ENCODE assay signal across 31 cellular contexts in the genomic region with DNA sequence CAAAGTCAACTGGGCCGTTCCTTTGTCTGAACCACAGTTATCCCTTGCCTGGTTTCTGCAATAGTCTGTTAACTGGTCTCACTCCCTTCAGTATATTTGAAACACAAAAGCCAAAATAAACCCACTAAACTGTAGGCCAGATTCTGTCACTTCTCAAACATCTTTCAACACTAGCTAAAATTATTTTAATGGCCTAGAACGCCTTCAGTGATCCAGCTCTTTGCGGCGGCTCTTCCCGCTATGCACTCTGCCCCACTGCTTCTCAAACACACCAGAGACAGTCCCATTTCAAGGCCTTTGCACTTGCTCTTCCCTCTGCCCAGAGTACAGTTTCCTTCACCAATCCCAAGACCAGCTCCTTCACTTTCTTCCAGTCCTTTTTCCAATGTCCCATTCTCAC. TPM values are rescaled to one million over a fixed set of nuclear protein-coding genes. Genes with fewer than 3 reads are reported as not detected.
DNase-seq lines count a peak whose midpoint lies in the region; ATAC-seq and TF ChIP-seq lines count a peak whose summit lies in the region.
"Had no signal": no experiment of that assay in that cellular context is flagged by ENCODE, and none has a peak within 500 bp of the region (broad histone marks: within the 10 kb centered on the region; RNA-seq: fewer than 3 reads in every experiment).

No MANE protein-coding gene starts in this region.

- TF ChIP-seq CTCF in natural killer cell (IDR thresholded peaks at IDR 0.05) (no peak), hepatocyte (IDR thresholded peaks at IDR 0.05; ENCODE audit: poor library complexity) (no peak)

- 99% methylated on average over 5 of the region's 5 CpGs for WGBS in hepatocyte (ENCODE audit: low lambda C conversion rate, missing lambda C conversion rate)

- no peak for DNase-seq in activated CD4-positive, alpha-beta memory T cell treated with anti-CD3 and anti-CD28 coated beads for 36 hours
- no peak for DNase-seq in activated CD4-positive, alpha-beta memory T cell treated with anti-CD3 and anti-CD28 coated beads, Interleukin-2, amount 10 ng/mL, durations not matched to agents 7 days and 5 days
- no peak for DNase-seq in CD4-positive, CD25-positive, alpha-beta regulatory T cell
- no peak for DNase-seq in activated T-helper 2 cell treated with anti-CD3 and anti-CD28 coated beads, Interferon-gamma antibody, Interleukin-2, Interleukin-4, amounts not matched to agents 10 μg/mL and 5 μg/mL and 100 μg/mL, durations not matched to agents 14 hours and 24 hours and 36 hours (ENCODE audit: low spot score)
- no peak for DNase-seq in natural killer cell
- no peak for DNase-seq in hepatocyte (ENCODE audit: low spot score)
- DNase-seq in NCI-H345 (lab: John Stamatoyannopoulos, UW): no peak
- DNase-seq: activated CD8-positive, alpha-beta memory T cell treated with anti-CD3 and anti-CD28 coated beads, Interleukin-2, amount 50 U/mL, for 48 hours; body of pancreas; Caco-2; DMS79; effector CD4-positive, alpha-beta T cell; erythroblast; GF-D8; GOT3; heart right ventricle; left colon; mesendoderm; MV-4-11; NCI-H1694; NCI-H2171; NCI-H524 treated with DMSO at 0.1 percent for 48 hours; Peyer's patch; SIG-M5; SW 1271 had no signal

- H4K20me1 ChIP-seq in hepatocyte (ENCODE audit: insufficient read depth, poor library complexity, severe bottlenecking): no peaks in the 10 kb centered on the region

- peaks cover 50% of the 10 kb centered on the region for H3K4me1 ChIP-seq in CD4-positive, CD25-positive, alpha-beta regulatory T cell (ENCODE audit: control insufficient read depth, insufficient read depth, low read length, poor library complexity, severe bottlenecking)
- no peaks in the 10 kb centered on the region for H3K4me1 ChIP-seq in hepatocyte (ENCODE audit: insufficient read depth)
- H3K4me1 ChIP-seq: body of pancreas, Caco-2 had no signal

- peaks cover 87% of the 10 kb centered on the region for H3K4me1 Mint-ChIP-seq in activated CD4-positive, alpha-beta memory T cell treated with anti-CD3 and anti-CD28 coated beads for 36 hours (ENCODE audit: low read depth)
- H3K4me1 Mint-ChIP-seq in activated CD4-positive, alpha-beta memory T cell treated with anti-CD3 and anti-CD28 coated beads, Interleukin-2, amount 10 ng/mL, durations not matched to agents 7 days and 5 days: peaks cover 87% of the 10 kb centered on the region
- peaks cover 51 to 93% (median 72%) of the 10 kb centered on the region in 4 donors for H3K4me1 Mint-ChIP-seq in CD4-positive, CD25-positive, alpha-beta regulatory T cell
- H3K4me1 Mint-ChIP-seq in activated T-helper 2 cell treated with anti-CD3 and anti-CD28 coated beads, Interferon-gamma antibody, Interleukin-2, Interleukin-4, amounts not matched to agents 10 μg/mL and 5 μg/mL and 100 μg/mL, durations not matched to agents 14 hours and 24 hours and 36 hours (ENCODE audit: low read depth): peaks cover 77% of the 10 kb centered on the region
- peaks cover 45 to 75% of the 10 kb centered on the region in 2 donors for H3K4me1 Mint-ChIP-seq in natural killer cell

- POLR2A ChIA-PET in activated CD4-positive, alpha-beta memory T cell treated with anti-CD3 and anti-CD28 coated beads for 36 hours (lab: Charles Lee): interaction anchor here (0.9 kb wide), 1 partner anchor 11 kb away, joined by 3 read pairs; no protein-coding TSS in a partner anchor
- POLR2A ChIA-PET in activated CD4-positive, alpha-beta memory T cell treated with anti-CD3 and anti-CD28 coated beads, Interleukin-2, amount 10 ng/mL, durations not matched to agents 7 days and 5 days (lab: Charles Lee): interaction anchor here (1.0 to 1.9 kb wide), 5 partner anchors 10 to 140 kb away, joined by 3 to 9 read pairs (median 5); no protein-coding TSS in a partner anchor

- peaks cover 18% of the 10 kb centered on the region for H3K9me3 Mint-ChIP-seq in activated CD4-positive, alpha-beta memory T cell treated with anti-CD3 and anti-CD28 coated beads for 36 hours
- peaks cover 32% of the 10 kb centered on the region for H3K9me3 Mint-ChIP-seq in activated CD4-positive, alpha-beta memory T cell treated with anti-CD3 and anti-CD28 coated beads, Interleukin-2, amount 10 ng/mL, durations not matched to agents 7 days and 5 days
- peaks cover 0 to 7% (median 3%) of the 10 kb centered on the region in 7 donors for H3K9me3 Mint-ChIP-seq in CD4-positive, CD25-positive, alpha-beta regulatory T cell
- peaks cover 46% of the 10 kb centered on the region for H3K9me3 Mint-ChIP-seq in activated T-helper 2 cell treated with anti-CD3 and anti-CD28 coated beads, Interferon-gamma antibody, Interleukin-2, Interleukin-4, amounts not matched to agents 10 μg/mL and 5 μg/mL and 100 μg/mL, durations not matched to agents 14 hours and 24 hours and 36 hours
- H3K9me3 Mint-ChIP-seq in natural killer cell: peaks cover 3 to 4% of the 10 kb centered on the region in 2 donors

- no peaks in the 10 kb centered on the region for H3K79me2 ChIP-seq in hepatocyte

- intact Hi-C loops in activated CD4-positive, alpha-beta memory T cell treated with anti-CD3 and anti-CD28 coated beads for 36 hours (cut with micrococcal nuclease): no loop called here
- intact Hi-C loops in activated T-helper 2 cell treated with anti-CD3 and anti-CD28 coated beads, Interferon-gamma antibody, Interleukin-2, Interleukin-4, amounts not matched to agents 10 μg/mL and 5 μg/mL and 100 μg/mL, durations not matched to agents 14 hours and 24 hours and 36 hours (cut with micrococcal nuclease): no loop called here
- intact Hi-C loops in natural killer cell (cut with micrococcal nuclease): loop anchor here (10.0 kb wide), 1 partner anchor 1198 kb away; no protein-coding TSS in a partner anchor

- H3K36me3 ChIP-seq in CD4-positive, CD25-positive, alpha-beta regulatory T cell (ENCODE audit: control insufficient read depth, insufficient read depth, low read length): peaks cover 11% of the 10 kb centered on the region
- H3K36me3 ChIP-seq in hepatocyte (replicated peaks; ENCODE audit: insufficient read depth, low read depth): no peaks in the 10 kb centered on the region
- H3K36me3 ChIP-seq: heart right ventricle, Peyer's patch had no signal

- H3K4me3 Mint-ChIP-seq in activated CD4-positive, alpha-beta memory T cell treated with anti-CD3 and anti-CD28 coated beads for 36 hours: peak overlapping the region; percentile 9
- no peak overlapping the region for H3K4me3 Mint-ChIP-seq in activated CD4-positive, alpha-beta memory T cell treated with anti-CD3 and anti-CD28 coated beads, Interleukin-2, amount 10 ng/mL, durations not matched to agents 7 days and 5 days
- H3K4me3 Mint-ChIP-seq in CD4-positive, CD25-positive, alpha-beta regulatory T cell: peak overlapping the region in 2 of 4 donors; percentile 3 to 31
- H3K4me3 Mint-ChIP-seq in activated T-helper 2 cell treated with anti-CD3 and anti-CD28 coated beads, Interferon-gamma antibody, Interleukin-2, Interleukin-4, amounts not matched to agents 10 μg/mL and 5 μg/mL and 100 μg/mL, durations not matched to agents 14 hours and 24 hours and 36 hours (ENCODE audit: low read depth): no peak overlapping the region
- peak overlapping the region; percentile 17 for H3K4me3 Mint-ChIP-seq in natural killer cell

- no peaks in the 10 kb centered on the region for H3K27me3 ChIP-seq in CD4-positive, CD25-positive, alpha-beta regulatory T cell (ENCODE audit: control insufficient read depth, insufficient read depth, low read length)
- H3K27me3 ChIP-seq in hepatocyte: no peaks in the 10 kb centered on the region
- H3K27me3 ChIP-seq: body of pancreas, heart right ventricle, Peyer's patch had no signal

- H3K27ac ChIP-seq in CD4-positive, CD25-positive, alpha-beta regulatory T cell (ENCODE audit: insufficient read depth, low read length, poor library complexity, severe bottlenecking): no peak overlapping the region
- no peak overlapping the region for H3K27ac ChIP-seq in hepatocyte
- H3K27ac ChIP-seq: A549, body of pancreas, heart right ventricle, KMS-11, Peyer's patch, skin epidermis had no signal

- ATAC-seq in CD4-positive, CD25-positive, alpha-beta regulatory T cell (ENCODE audit: low read depth in 2 of 2): no peak
- ATAC-seq in natural killer cell (no peak), HG02759 (IDR thresholded peaks at IDR 0.05; ENCODE audit: unreplicated experiment) (no peak)
- ATAC-seq: A549, body of pancreas, heart right ventricle, left colon had no signal

- no peaks in the 10 kb centered on the region for H3K9me2 ChIP-seq in hepatocyte (replicated peaks; ENCODE audit: insufficient read depth)

- peaks cover 48% of the 10 kb centered on the region for H3K36me3 Mint-ChIP-seq in activated CD4-positive, alpha-beta memory T cell treated with anti-CD3 and anti-CD28 coated beads for 36 hours
- peaks cover 83% of the 10 kb centered on the region for H3K36me3 Mint-ChIP-seq in activated CD4-positive, alpha-beta memory T cell treated with anti-CD3 and anti-CD28 coated beads, Interleukin-2, amount 10 ng/mL, durations not matched to agents 7 days and 5 days (ENCODE audit: low read depth)
- H3K36me3 Mint-ChIP-seq in CD4-positive, CD25-positive, alpha-beta regulatory T cell: peaks cover 21% of the 10 kb centered on the region
- H3K36me3 Mint-ChIP-seq in activated T-helper 2 cell treated with anti-CD3 and anti-CD28 coated beads, Interferon-gamma antibody, Interleukin-2, Interleukin-4, amounts not matched to agents 10 μg/mL and 5 μg/mL and 100 μg/mL, durations not matched to agents 14 hours and 24 hours and 36 hours (ENCODE audit: low read depth): peaks cover 91% of the 10 kb centered on the region
- no peaks in the 10 kb centered on the region for H3K36me3 Mint-ChIP-seq in natural killer cell

- peak overlapping the region; percentile 8 for H3K4me3 ChIP-seq in CD4-positive, CD25-positive, alpha-beta regulatory T cell (ENCODE audit: low read depth, low read length)
- no peak overlapping the region for H3K4me3 ChIP-seq in hepatocyte
- H3K4me3 ChIP-seq: A549, body of pancreas, heart right ventricle, Peyer's patch, skin epidermis had no signal

- H3K9me3 ChIP-seq in CD4-positive, CD25-positive, alpha-beta regulatory T cell (ENCODE audit: control insufficient read depth in 2 of 2, low read length in 2 of 2): no peaks in the 10 kb centered on the region
- no peaks in the 10 kb centered on the region for H3K9me3 ChIP-seq in hepatocyte (ENCODE audit: low read depth)
- H3K9me3 ChIP-seq: A549, body of pancreas, Caco-2, heart right ventricle, Peyer's patch had no signal

- CTCF ChIA-PET in activated CD4-positive, alpha-beta memory T cell treated with anti-CD3 and anti-CD28 coated beads for 36 hours (lab: Charles Lee): interaction anchor here (0.6 kb wide), 1 partner anchor 201 kb away, joined by 4 read pairs; no protein-coding TSS in a partner anchor
- CTCF ChIA-PET in activated CD4-positive, alpha-beta memory T cell treated with anti-CD3 and anti-CD28 coated beads, Interleukin-2, amount 10 ng/mL, durations not matched to agents 7 days and 5 days (lab: Charles Lee): no interaction called here

- H2AFZ ChIP-seq in hepatocyte: no peak overlapping the region

- H3K27ac Mint-ChIP-seq in activated CD4-positive, alpha-beta memory T cell treated with anti-CD3 and anti-CD28 coated beads for 36 hours: peak overlapping the region; percentile 62
- H3K27ac Mint-ChIP-seq in activated CD4-positive, alpha-beta memory T cell treated with anti-CD3 and anti-CD28 coated beads, Interleukin-2, amount 10 ng/mL, durations not matched to agents 7 days and 5 days: no peak overlapping the region
- H3K27ac Mint-ChIP-seq in CD4-positive, CD25-positive, alpha-beta regulatory T cell: peak overlapping the region; percentile 47 to 96 (median 50)
- H3K27ac Mint-ChIP-seq in activated T-helper 2 cell treated with anti-CD3 and anti-CD28 coated beads, Interferon-gamma antibody, Interleukin-2, Interleukin-4, amounts not matched to agents 10 μg/mL and 5 μg/mL and 100 μg/mL, durations not matched to agents 14 hours and 24 hours and 36 hours: peak overlapping the region; percentile 60
- peak overlapping the region; percentile 41 to 55 for H3K27ac Mint-ChIP-seq in natural killer cell

- no peak overlapping the region for H3K4me2 ChIP-seq in hepatocyte
- H3K4me2 ChIP-seq: A549, KMS-11 had no signal

- peaks cover 2% of the 10 kb centered on the region for H3K27me3 Mint-ChIP-seq in activated CD4-positive, alpha-beta memory T cell treated with anti-CD3 and anti-CD28 coated beads for 36 hours
- no peaks in the 10 kb centered on the region for H3K27me3 Mint-ChIP-seq in activated CD4-positive, alpha-beta memory T cell treated with anti-CD3 and anti-CD28 coated beads, Interleukin-2, amount 10 ng/mL, durations not matched to agents 7 days and 5 days
- no peaks in the 10 kb centered on the region for H3K27me3 Mint-ChIP-seq in CD4-positive, CD25-positive, alpha-beta regulatory T cell
- H3K27me3 Mint-ChIP-seq in activated T-helper 2 cell treated with anti-CD3 and anti-CD28 coated beads, Interferon-gamma antibody, Interleukin-2, Interleukin-4, amounts not matched to agents 10 μg/mL and 5 μg/mL and 100 μg/mL, durations not matched to agents 14 hours and 24 hours and 36 hours (ENCODE audit: low read depth): no peaks in the 10 kb centered on the region
- no peaks in the 10 kb centered on the region for H3K27me3 Mint-ChIP-seq in natural killer cell (ENCODE audit: low read depth in 2 of 2)

RNA-seq across cellular contexts. Expression of gene SAMSN1, which starts 9.2 kb away (rescaled TPM):
- 10 to 100 TPM; 47.5 to 48.4 TPM for total RNA-seq in activated CD4-positive, alpha-beta memory T cell treated with anti-CD3 and anti-CD28 coated beads for 36 hours
- total RNA-seq in activated CD4-positive, alpha-beta memory T cell treated with anti-CD3 and anti-CD28 coated beads, Interleukin-2, amount 10 ng/mL, durations not matched to agents 7 days and 5 days: 10 to 100 TPM; 87.1 to 91.0 TPM
- total RNA-seq in CD4-positive, CD25-positive, alpha-beta regulatory T cell: 112 TPM
- polyA plus RNA-seq in CD4-positive, CD25-positive, alpha-beta regulatory T cell: 10 to 100 TPM; 44.8 to 51.6 (median 50.5) TPM
- total RNA-seq in activated T-helper 2 cell treated with anti-CD3 and anti-CD28 coated beads, Interferon-gamma antibody, Interleukin-2, Interleukin-4, amounts not matched to agents 10 μg/mL and 5 μg/mL and 100 μg/mL, durations not matched to agents 14 hours and 24 hours and 36 hours: 73.0 and 79.0 TPM in 2 replicates
- 100 to 1,000 TPM in 1 of 3 donors, 10 to 100 TPM in 2; 17.7 to 101 (median 18.2) TPM for total RNA-seq in natural killer cell
- total RNA-seq in hepatocyte: 1.2 and 1.7 TPM in 2 replicates
- 0.51 and 0.82 TPM in 2 replicates for polyA plus RNA-seq in hepatocyte
- total RNA-seq: Caco-2, HT1080, renal cortical epithelial cell had no signal

Comparison
In these comparisons a context has a peak if more than half of its experiments do, and no peak if none do; other contexts are left out.
1. H3K4me3 Mint-ChIP-seq: peak in activated CD4-positive, alpha-beta memory T cell treated with anti-CD3 and anti-CD28 coated beads for 36 hours (single experiment) and natural killer cell (single experiment); none in activated CD4-positive, alpha-beta memory T cell treated with anti-CD3 and anti-CD28 coated beads, Interleukin-2, amount 10 ng/mL, durations not matched to agents 7 days and 5 days (single experiment) and activated T-helper 2 cell treated with anti-CD3 and anti-CD28 coated beads, Interferon-gamma antibody, Interleukin-2, Interleukin-4, amounts not matched to agents 10 μg/mL and 5 μg/mL and 100 μg/mL, durations not matched to agents 14 hours and 24 hours and 36 hours (single experiment).